Comparison of ENCODE assay signal across 1 cellular context in genomic region chr19:28899703-28900102, GRCh38.
TF ChIP-seq lines count a peak whose summit lies in the region.

No MANE protein-coding gene starts in this region.

TF ChIP-seq in IMR-90, 13 proteins besides CTCF, POLR2A, EP300 and RAD21 (continued from another document):
- TF ChIP-seq RCOR1 (IDR thresholded peaks at IDR 0.05; ENCODE audit: insufficient replicate concordance, low read length) = no peak
